Comparison of ENCODE assay signal across 1 cellular context in the genomic region with DNA sequence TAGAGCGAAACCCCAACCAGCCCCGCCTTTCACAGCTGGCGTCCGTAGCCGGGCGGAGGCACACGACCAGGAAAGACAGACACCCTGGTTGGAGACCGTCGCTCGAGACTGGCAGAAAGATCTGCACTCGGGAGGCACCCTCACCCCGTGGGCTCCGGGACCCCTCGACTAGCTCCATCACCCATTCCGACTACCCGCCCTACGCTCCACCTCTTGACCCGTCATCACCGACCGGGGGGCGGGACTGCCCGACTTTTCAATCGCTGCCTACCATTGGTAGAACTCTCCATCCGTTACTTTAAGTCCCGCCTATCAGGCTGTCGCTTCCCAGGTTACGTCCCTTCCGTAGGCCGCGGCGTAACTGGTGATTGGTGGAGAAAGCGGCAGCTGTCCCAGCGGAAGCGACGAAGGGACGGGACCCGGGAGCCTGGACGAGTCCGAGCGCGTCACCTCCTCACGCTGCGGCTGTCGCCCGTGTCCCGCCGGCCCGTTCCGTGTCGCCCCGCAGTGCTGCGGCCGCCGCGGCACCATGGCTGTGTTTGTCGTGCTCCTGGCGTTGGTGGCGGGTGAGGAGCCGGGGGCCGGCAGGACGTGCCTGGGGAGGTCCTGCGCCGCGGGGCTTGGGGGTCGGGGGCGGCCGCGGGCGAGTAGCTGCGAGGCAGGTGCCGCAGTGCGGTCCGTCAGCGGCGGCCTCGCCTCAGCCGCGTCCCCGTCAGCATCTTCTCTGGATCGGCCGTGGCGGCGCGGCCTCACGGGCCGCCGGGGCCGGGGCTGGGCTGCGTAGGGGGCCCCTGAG.
TF ChIP-seq lines count a peak whose summit lies in the region.

A gene with protein sequence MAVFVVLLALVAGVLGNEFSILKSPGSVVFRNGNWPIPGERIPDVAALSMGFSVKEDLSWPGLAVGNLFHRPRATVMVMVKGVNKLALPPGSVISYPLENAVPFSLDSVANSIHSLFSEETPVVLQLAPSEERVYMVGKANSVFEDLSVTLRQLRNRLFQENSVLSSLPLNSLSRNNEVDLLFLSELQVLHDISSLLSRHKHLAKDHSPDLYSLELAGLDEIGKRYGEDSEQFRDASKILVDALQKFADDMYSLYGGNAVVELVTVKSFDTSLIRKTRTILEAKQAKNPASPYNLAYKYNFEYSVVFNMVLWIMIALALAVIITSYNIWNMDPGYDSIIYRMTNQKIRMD (plus strand): TSS at position 434 of the 796 bp plus-strand sequence. CDS start 96 bp downstream, at position 530.

TF ChIP-seq in GM23338, 12 proteins besides CTCF, POLR2A, EP300 and RAD21:
- TF ChIP-seq REST (IDR thresholded peaks at IDR 0.05; ENCODE audit: unreplicated experiment) (no peak), ZNF331 (CRISPR knock-in tag; IDR thresholded peaks at IDR 0.05; ENCODE audit: low read depth) (no peak), POLR2AphosphoS5 (IDR thresholded peaks at IDR 0.05; ENCODE audit: low read depth) (peak; percentile 72), ETS1 (IDR thresholded peaks at IDR 0.05) (0 out of 2 replicates have a peak, but pooled peaks have one; percentile 41), STAT1 (IDR thresholded peaks at IDR 0.05; ENCODE audit: unreplicated experiment) (no peak), EZH2 (IDR thresholded peaks at IDR 0.05; ENCODE audit: low read depth, unreplicated experiment) (no peak), JUNB (IDR thresholded peaks at IDR 0.05; ENCODE audit: unreplicated experiment) (no peak), NANOG (IDR thresholded peaks at IDR 0.05; ENCODE audit: borderline replicate concordance) (no peak), CREB1 (CRISPR knock-in tag; IDR thresholded peaks at IDR 0.05; ENCODE audit: low read depth) (peak; percentile 90), ZNF114 (CRISPR knock-in tag; IDR thresholded peaks at IDR 0.05) (no peak), ZNF462 (CRISPR knock-in tag; IDR thresholded peaks at IDR 0.05) (no peak), EZH2phosphoT487 (IDR thresholded peaks at IDR 0.05; ENCODE audit: unreplicated experiment) (no peak)
